Comparison of ENCODE assay signal across 1 cellular context in genomic region chr15:52093167-52093538, GRCh38.
TF ChIP-seq lines count a peak whose summit lies in the region.

No MANE protein-coding gene starts in this region.

TF ChIP-seq in HepG2, 621 proteins besides CTCF, POLR2A, EP300 and RAD21 (continued from another document):
- TF ChIP-seq SOX5 (CRISPR knock-in tag; IDR thresholded peaks at IDR 0.05; ENCODE audit: borderline replicate concordance) (no peak), CSRNP2 (CRISPR knock-in tag; conservative IDR thresholded peaks at IDR 0.05; ENCODE audit: low read depth) (no peak), MEF2D (CRISPR knock-in tag; IDR thresholded peaks at IDR 0.05) (no peak), ZNF784 (CRISPR knock-in tag; IDR thresholded peaks at IDR 0.05; ENCODE audit: borderline replicate concordance) (no peak), DR1 (CRISPR knock-in tag; IDR thresholded peaks at IDR 0.05) (no peak), ATM (IDR thresholded peaks at IDR 0.05; ENCODE audit: borderline replicate concordance) (no peak), ZNF33A (CRISPR knock-in tag; IDR thresholded peaks at IDR 0.05; ENCODE audit: borderline replicate concordance) (no peak), BRF2 (CRISPR knock-in tag; IDR thresholded peaks at IDR 0.05) (no peak), MXD1 (CRISPR knock-in tag; IDR thresholded peaks at IDR 0.05) (no peak), ZBTB8A (CRISPR knock-in tag; IDR thresholded peaks at IDR 0.05; ENCODE audit: borderline replicate concordance, low read depth) (no peak), ZNF251 (CRISPR knock-in tag; IDR thresholded peaks at IDR 0.05) (no peak), SYNCRIP (IDR thresholded peaks at IDR 0.05; ENCODE audit: insufficient read depth, low read depth, low read length) (no peak), ZNF646 (CRISPR knock-in tag; IDR thresholded peaks at IDR 0.05) (no peak), ZNF724P (CRISPR knock-in tag; IDR thresholded peaks at IDR 0.05; ENCODE audit: borderline replicate concordance) (no peak)
